13 cellular contexts compared by ENCODE assay signal in genomic region chr1:32307313-32307712, GRCh38. TPM values are rescaled to one million over a fixed set of nuclear protein-coding genes. Genes with fewer than 3 reads are reported as not detected.
DNase-seq lines count a peak whose midpoint lies in the region; ATAC-seq and TF ChIP-seq lines count a peak whose summit lies in the region.
"Had no signal": no experiment of that assay in that cellular context is flagged by ENCODE, and none has a peak within 500 bp of the region (broad histone marks: within the 10 kb centered on the region; RNA-seq: fewer than 3 reads in every experiment).

No MANE protein-coding gene starts in this region.

- DNase-seq in CD4-positive, alpha-beta memory T cell, result no peak
- DNase-seq in HFFc6 (no peak), memory B cell (ENCODE audit: low spot score in 2 of 2) (no peak), nucleus accumbens (lab: John Stamatoyannopoulos, UW) (no peak)
- DNase-seq in stimulated activated CD4-positive, alpha-beta T cell treated with anti-CD3 and anti-CD28 coated beads, Interleukin-1b, Interleukin-23, amount 100 ng/mL, for 48 hours, result no peak
- DNase-seq: activated gamma-delta T cell treated with Interleukin-2 at 50 U/mL for 16 hours, RPMI8226, transverse colon had no signal

- H3K27ac Mint-ChIP-seq in CD4-positive, alpha-beta memory T cell, result peak overlapping the region; percentile 2 to 90 (median 44)
- H3K27ac Mint-ChIP-seq in HFFc6 (peak overlapping the region; percentile 7; the same call in 1 of the 2 replicates), memory B cell (peak overlapping the region; percentile 52)
- peak overlapping the region; percentile 69 for H3K27ac Mint-ChIP-seq in activated naive CD8-positive, alpha-beta T cell
- H3K27ac Mint-ChIP-seq: dendritic cell treated with granulocyte-macrophage colony-stimulating factor and Interleukin-4, amounts not matched to agents 40 ng/mL and 50 ng/mL, for 4 days had no signal

- no peaks in the 10 kb centered on the region for H3K27me3 Mint-ChIP-seq in CD4-positive, alpha-beta memory T cell
- H3K27me3 Mint-ChIP-seq in HFFc6 (ENCODE audit: insufficient read depth) (peaks cover 1% of the 10 kb centered on the region; the same call in 1 of the 2 replicates), memory B cell (no peaks in the 10 kb centered on the region)
- H3K27me3 Mint-ChIP-seq in activated naive CD8-positive, alpha-beta T cell, result no peaks in the 10 kb centered on the region
- H3K27me3 Mint-ChIP-seq: dendritic cell treated with granulocyte-macrophage colony-stimulating factor and Interleukin-4, amounts not matched to agents 40 ng/mL and 50 ng/mL, for 4 days had no signal

- POLR2A ChIA-PET in CD4-positive, alpha-beta memory T cell (lab: Charles Lee; ENCODE audit: partially characterized antibody), result interaction anchor here (1.0 to 4.0 kb wide), 6 partner anchors 11 to 33 kb away, joined by 3 to 20 read pairs (median 5); partner anchors contain the start of gene HDAC1

- peaks cover 48 to 78% (median 58%) of the 10 kb centered on the region in 4 donors for H3K4me1 Mint-ChIP-seq in CD4-positive, alpha-beta memory T cell
- H3K4me1 Mint-ChIP-seq in HFFc6 (ENCODE audit: low read depth) (peaks cover 38% of the 10 kb centered on the region), memory B cell (peaks cover 37% of the 10 kb centered on the region)
- H3K4me1 Mint-ChIP-seq in activated naive CD8-positive, alpha-beta T cell (ENCODE audit: low read depth), result peaks cover 64% of the 10 kb centered on the region

- ATAC-seq in memory B cell (ENCODE audit: low read depth) (no peak), GM18519 (IDR thresholded peaks at IDR 0.05; ENCODE audit: low FRiP score, unreplicated experiment) (no peak), GM21825 (IDR thresholded peaks at IDR 0.05; ENCODE audit: unreplicated experiment) (no peak)

- no peak for TF ChIP-seq CTCF in HFFc6 (IDR thresholded peaks at IDR 0.05)

- no peaks in the 10 kb centered on the region for H3K27me3 ChIP-seq in CD4-positive, alpha-beta memory T cell (ENCODE audit: insufficient read depth, low read length)
- H3K27me3 ChIP-seq: transverse colon had no signal

- H3K4me1 ChIP-seq in CD4-positive, alpha-beta memory T cell (ENCODE audit: insufficient read depth, low read length), result peaks cover 61% of the 10 kb centered on the region

- CTCF ChIA-PET in CD4-positive, alpha-beta memory T cell (lab: Charles Lee; ENCODE audit: partially characterized antibody), result interaction anchor here (1.0 to 1.7 kb wide), 5 partner anchors 11 to 91 kb away, joined by 3 to 7 read pairs (median 3); partner anchors contain the start of gene HDAC1

- H3K4me3 ChIP-seq in CD4-positive, alpha-beta memory T cell (ENCODE audit: low read length in 2 of 2), result no peak overlapping the region
- H3K4me3 ChIP-seq: transverse colon had no signal

- peak overlapping the region; percentile 12 for H3K27ac ChIP-seq in CD4-positive, alpha-beta memory T cell (ENCODE audit: low read depth, low read length)

- intact Hi-C loops in CD4-positive, alpha-beta memory T cell (cut with micrococcal nuclease), result no loop called here

- no peaks in the 10 kb centered on the region for H3K9me3 ChIP-seq in CD4-positive, alpha-beta memory T cell (ENCODE audit: control insufficient read depth in 1 of 2, low read length in 2 of 2)
- H3K9me3 ChIP-seq: transverse colon had no signal

- peak overlapping the region in 2 of 8 donors; percentile 8 to 43 for H3K4me3 Mint-ChIP-seq in CD4-positive, alpha-beta memory T cell
- H3K4me3 Mint-ChIP-seq in HFFc6 (no peak overlapping the region), memory B cell (peak overlapping the region; percentile 31)
- H3K4me3 Mint-ChIP-seq in activated naive CD8-positive, alpha-beta T cell, result peak overlapping the region; percentile 57
- H3K4me3 Mint-ChIP-seq: dendritic cell treated with granulocyte-macrophage colony-stimulating factor and Interleukin-4, amounts not matched to agents 40 ng/mL and 50 ng/mL, for 4 days had no signal

- H3K9me3 Mint-ChIP-seq in CD4-positive, alpha-beta memory T cell, result no peaks in the 10 kb centered on the region
- H3K9me3 Mint-ChIP-seq in HFFc6 (no peaks in the 10 kb centered on the region; the same call in 1 of the 2 replicates), memory B cell (no peaks in the 10 kb centered on the region)
- no peaks in the 10 kb centered on the region for H3K9me3 Mint-ChIP-seq in activated naive CD8-positive, alpha-beta T cell (ENCODE audit: low read depth)

- H3K36me3 ChIP-seq in CD4-positive, alpha-beta memory T cell (ENCODE audit: insufficient read depth, low read length), result peaks cover 23% of the 10 kb centered on the region

- peaks cover 31 to 48% of the 10 kb centered on the region in 2 donors for H3K36me3 Mint-ChIP-seq in CD4-positive, alpha-beta memory T cell
- H3K36me3 Mint-ChIP-seq in HFFc6 (ENCODE audit: low read depth) (peaks cover 31% of the 10 kb centered on the region), memory B cell (peaks cover 35% of the 10 kb centered on the region)
- peaks cover 16% of the 10 kb centered on the region for H3K36me3 Mint-ChIP-seq in activated naive CD8-positive, alpha-beta T cell

RNA-seq across cellular contexts. Expression of gene HDAC1, which starts 15.4 kb away (rescaled TPM):
- total RNA-seq in CD4-positive, alpha-beta memory T cell, result 100 to 1,000 TPM; 174 to 190 TPM
- polyA plus RNA-seq in CD4-positive, alpha-beta memory T cell, result 100 to 1,000 TPM; 169 to 185 TPM
- total RNA-seq in HFFc6 (2021; fragmentation: NEBNext Ultra II Directional; extraction: Animal tissue kit (Norgen Biotek cat#: 25700)), result 10 to 100 TPM; 78.5 to 94.9 (median 92.2) TPM

RNA-seq across cellular contexts. Expression of gene MARCKSL1, which starts 28.7 kb away (rescaled TPM):
- total RNA-seq in CD4-positive, alpha-beta memory T cell, result 10 to 100 TPM; 46.5 to 47.3 TPM
- polyA plus RNA-seq in CD4-positive, alpha-beta memory T cell, result 10 to 100 TPM; 74.5 to 75.9 TPM
- total RNA-seq in HFFc6 (2021; fragmentation: NEBNext Ultra II Directional; extraction: Animal tissue kit (Norgen Biotek cat#: 25700)), result 10 to 100 TPM in 4 of 6 experiments, 1 to 10 TPM in 2; 7.8 to 12.8 (median 11.4) TPM

RNA-seq across cellular contexts. Expression of gene FAM229A, which starts 55.0 kb away (rescaled TPM):
- total RNA-seq in CD4-positive, alpha-beta memory T cell, result 10 to 100 TPM; 32.2 to 34.6 TPM
- under 1 TPM in 1 of 2 donors, not detected in 1; 0.39 TPM for polyA plus RNA-seq in CD4-positive, alpha-beta memory T cell
- 1 to 10 TPM; 1.1 to 3.0 (median 1.7) TPM for total RNA-seq in HFFc6 (2021; fragmentation: NEBNext Ultra II Directional; extraction: Animal tissue kit (Norgen Biotek cat#: 25700))

RNA-seq across cellular contexts. Expression of gene TSSK3, which starts 55.0 kb away (rescaled TPM):
- 1 to 10 TPM; 3.5 to 4.3 TPM for total RNA-seq in CD4-positive, alpha-beta memory T cell
- under 1 TPM in 1 of 2 donors, not detected in 1; 0.73 TPM for polyA plus RNA-seq in CD4-positive, alpha-beta memory T cell
- 1 to 10 TPM in 1 of 6 experiments, under 1 TPM in 5; 0.38 to 1.2 (median 0.72) TPM for total RNA-seq in HFFc6 (2021; fragmentation: NEBNext Ultra II Directional; extraction: Animal tissue kit (Norgen Biotek cat#: 25700))
- total RNA-seq: kidney epithelial cell had no signal

RNA-seq across cellular contexts. Expression of gene LCK, which starts 56.2 kb away (rescaled TPM):
- total RNA-seq in CD4-positive, alpha-beta memory T cell, result 100 to 1,000 TPM; 431 to 436 TPM
- 1,000 to 10,000 TPM in 1 of 2 donors, 100 to 1,000 TPM in 1; 779 to 1,233 TPM for polyA plus RNA-seq in CD4-positive, alpha-beta memory T cell
- total RNA-seq in HFFc6 (2021; fragmentation: NEBNext Ultra II Directional; extraction: Animal tissue kit (Norgen Biotek cat#: 25700)), result not detected

Comparison
In these comparisons a context has a peak if more than half of its experiments do, and no peak if none do; other contexts are left out.
1. H3K27ac Mint-ChIP-seq: peak in every context shown above with its lines; median percentile 69 in activated naive CD8-positive, alpha-beta T cell; 52 in memory B cell; 44 in CD4-positive, alpha-beta memory T cell; 7 in HFFc6.
2. RNA of gene FAM229A, which starts 55.0 kb away (total RNA-seq): 32.2 to 34.6 TPM in CD4-positive, alpha-beta memory T cell; 1.1 to 3.0 TPM in HFFc6; every median in the first group is over 4 times any median in the second.